ENCODE assay signal across 34 cellular contexts in the genomic region with DNA sequence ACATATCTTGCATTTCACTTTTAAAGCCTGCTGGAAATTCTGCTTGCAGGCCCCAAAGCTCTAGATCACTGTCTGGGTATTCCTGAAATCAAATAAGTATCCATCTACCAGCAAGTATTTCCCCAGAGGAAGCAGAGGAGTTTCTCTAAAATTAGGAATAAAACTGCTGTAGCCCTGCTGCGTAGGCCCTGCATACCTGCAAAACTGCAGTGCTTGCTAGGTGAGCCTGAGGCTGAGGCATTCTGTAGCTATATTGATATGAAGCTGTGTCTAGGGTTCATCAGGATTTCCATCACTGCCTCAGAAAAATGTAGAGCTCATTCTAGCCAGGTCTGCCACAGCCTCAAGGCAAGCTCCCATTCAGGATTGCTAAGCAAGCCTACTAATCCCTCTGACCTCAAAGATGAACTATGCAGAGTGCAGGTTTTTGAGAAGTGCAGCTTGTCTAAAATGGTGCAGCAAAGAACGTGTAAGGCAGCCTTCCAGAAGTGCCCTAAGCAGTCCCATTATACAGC. TPM values are rescaled to one million over a fixed set of nuclear protein-coding genes. Genes with fewer than 3 reads are reported as not detected.
"Had no signal": no experiment of that assay in that cellular context is flagged by ENCODE, and none has a peak within 500 bp of the region (broad histone marks: within the 10 kb centered on the region; RNA-seq: fewer than 3 reads in every experiment).

No MANE protein-coding gene starts in this region.

- H3K4me1 ChIP-seq: esophagus squamous epithelium, gastroesophageal sphincter had no signal

- DNase-seq: activated CD4-positive, alpha-beta memory T cell treated with anti-CD3 and anti-CD28 coated beads for 36 hours; activated CD4-positive, alpha-beta T cell treated with anti-CD3 and anti-CD28 coated beads for 36 hours; activated CD4-positive, alpha-beta T cell treated with anti-CD3 and anti-CD28 coated beads, Interleukin-2, amount 10 ng/mL, durations not matched to agents 24 days and 14 days; activated CD4-positive, CD25-positive, alpha-beta regulatory T cell; activated CD4-positive, CD25-positive, alpha-beta regulatory T cell treated with anti-CD3 and anti-CD28 coated beads, Interleukin-2, amount 50 U/mL, for 72 hours; activated CD8-positive, alpha-beta memory T cell treated with anti-CD3 and anti-CD28 coated beads, Interleukin-2, amount 50 U/mL, for 48 hours; activated effector memory CD4-positive, alpha-beta T cell treated with Interleukin-2 at 50 U/mL for 16 hours; activated gamma-delta T cell treated with Interleukin-2 at 50 U/mL for 16 hours; activated naive CD4-positive, alpha-beta T cell treated with anti-CD3 and anti-CD28 coated beads, Interleukin-2, amount 50 U/mL, for 16 hours; activated naive CD4-positive, alpha-beta T cell treated with Interleukin-2 at 50 U/mL for 16 hours; activated T-cell treated with anti-CD3 and anti-CD28 coated beads for 4 hours; activated T-cell treated with anti-CD3 and anti-CD28 coated beads, Interleukin-2, amount 50 U/mL, for 4 hours; amniotic stem cell; brain microvascular endothelial cell; cortex of kidney; dermis blood vessel endothelial cell; effector CD4-positive, alpha-beta T cell; effector memory CD8-positive, alpha-beta T cell; esophagus squamous epithelium; foreskin melanocyte; T-helper 1 cell; T-helper 17 cell; T1000 had no signal

- ATAC-seq: activated CD4-positive, alpha-beta T cell treated with anti-CD3 and anti-CD28 coated beads for 36 hours; activated T-cell treated with anti-CD3 and anti-CD28 coated beads, Interleukin-2, amount 50 U/mL, for 4 hours; activated T-helper 17 cell treated with anti-CD3 and anti-CD28 coated beads, Interleukin-2, amount 50 U/mL, for 72 hours; effector memory CD8-positive, alpha-beta T cell; gastroesophageal sphincter; T-helper 17 cell had no signal

- H3K27ac ChIP-seq: brain microvascular endothelial cell, epithelial cell of prostate, esophagus squamous epithelium, gastroesophageal sphincter had no signal

- H3K4me3 ChIP-seq: esophagus squamous epithelium, gastroesophageal sphincter had no signal

- H3K27me3 ChIP-seq: brain microvascular endothelial cell, esophagus squamous epithelium had no signal

- H3K36me3 ChIP-seq: brain microvascular endothelial cell, esophagus squamous epithelium, gastroesophageal sphincter had no signal

- H3K9me3 ChIP-seq: esophagus squamous epithelium, gastroesophageal sphincter had no signal

RNA-seq across cellular contexts. Expression of a gene that starts 28.7 kb away (rescaled TPM):
- total RNA-seq: activated CD4-positive, alpha-beta memory T cell treated with anti-CD3 and anti-CD28 coated beads for 36 hours; activated CD4-positive, alpha-beta T cell treated with anti-CD3 and anti-CD28 coated beads for 36 hours; activated CD4-positive, alpha-beta T cell treated with anti-CD3 and anti-CD28 coated beads, Interleukin-2, amount 10 ng/mL, durations not matched to agents 24 days and 14 days; activated T-cell treated with anti-CD3 and anti-CD28 coated beads, Interleukin-2, amount 50 U/mL, for 4 hours; activated T-helper 17 cell treated with anti-CD3 and anti-CD28 coated beads, Interleukin-2, amount 50 U/mL, for 72 hours; astrocyte; bronchial epithelial cell; chondrocyte; dermis blood vessel endothelial cell; esophagus squamous epithelium; fibroblast of lung; fibroblast of villous mesenchyme; gastroesophageal sphincter; glomerular endothelial cell; T-helper 17 cell had no signal
- polyA plus RNA-seq: adipose tissue, esophagus, fibroblast of lung had no signal

RNA-seq across cellular contexts. Expression of a gene that starts 44.6 kb away (rescaled TPM):
- total RNA-seq: activated CD4-positive, alpha-beta memory T cell treated with anti-CD3 and anti-CD28 coated beads for 36 hours; activated CD4-positive, alpha-beta T cell treated with anti-CD3 and anti-CD28 coated beads for 36 hours; activated CD4-positive, alpha-beta T cell treated with anti-CD3 and anti-CD28 coated beads, Interleukin-2, amount 10 ng/mL, durations not matched to agents 24 days and 14 days; activated T-cell treated with anti-CD3 and anti-CD28 coated beads, Interleukin-2, amount 50 U/mL, for 4 hours; activated T-helper 17 cell treated with anti-CD3 and anti-CD28 coated beads, Interleukin-2, amount 50 U/mL, for 72 hours; astrocyte; bronchial epithelial cell; chondrocyte; dermis blood vessel endothelial cell; fibroblast of lung; fibroblast of villous mesenchyme; glomerular endothelial cell; T-helper 17 cell had no signal
- polyA plus RNA-seq: fibroblast of lung had no signal
